In genomic region chr4:8149664-8150063, GRCh38 we compare ENCODE assay signal across 27 cellular contexts.
"Had no signal": no experiment of that assay in that cellular context is flagged by ENCODE, and none has a peak within 500 bp of the region (broad histone marks: within the 10 kb centered on the region; RNA-seq: fewer than 3 reads in every experiment).

No MANE protein-coding gene starts in this region.

- H3K36me3 Mint-ChIP-seq: activated naive CD8-positive, alpha-beta T cell had no signal

- H3K4me3 ChIP-seq: body of pancreas, colonic mucosa, gastroesophageal sphincter, heart right ventricle had no signal

- H3K4me1 ChIP-seq: colonic mucosa, foreskin keratinocyte had no signal

- H3K4me1 Mint-ChIP-seq: activated B cell treated with CpG ODN at 0.5 μM for 24 hours; activated T-helper 17 cell treated with anti-CD3 and anti-CD28 coated beads, Interleukin-2, amount 50 U/mL, for 72 hours had no signal

- H3K27ac Mint-ChIP-seq: activated B cell treated with CpG ODN at 0.5 μM for 24 hours; activated CD8-positive, alpha-beta T cell treated with anti-CD3 and anti-CD28 coated beads for 36 hours; activated naive CD8-positive, alpha-beta T cell; activated T-helper 17 cell treated with anti-CD3 and anti-CD28 coated beads, Interleukin-2, amount 50 U/mL, for 72 hours; T-helper 2 cell treated with Interferon-gamma antibody and Interleukin-4, amounts not matched to agents 5 μg/mL and 100 μg/mL, for 36 hours had no signal

- H3K27ac ChIP-seq: body of pancreas, colonic mucosa, foreskin keratinocyte, gastroesophageal sphincter, heart right ventricle, WERI-Rb-1 had no signal

- H3K36me3 ChIP-seq: colonic mucosa, heart right ventricle, WERI-Rb-1 had no signal

- H3K4me3 Mint-ChIP-seq: activated B cell treated with CpG ODN at 0.5 μM for 24 hours; activated CD8-positive, alpha-beta T cell treated with anti-CD3 and anti-CD28 coated beads for 36 hours; activated naive CD8-positive, alpha-beta T cell; activated T-cell treated with anti-CD3 and anti-CD28 coated beads, Interleukin-2, amount 50 U/mL, for 4 hours; activated T-helper 17 cell treated with anti-CD3 and anti-CD28 coated beads, Interleukin-2, amount 50 U/mL, for 72 hours; T-helper 17 cell; T-helper 2 cell treated with Interferon-gamma antibody and Interleukin-4, amounts not matched to agents 5 μg/mL and 100 μg/mL, for 36 hours had no signal

- H3K9me3 ChIP-seq: body of pancreas, colonic mucosa, gastroesophageal sphincter, heart right ventricle had no signal

- H3K27me3 ChIP-seq: body of pancreas, colonic mucosa, gastroesophageal sphincter had no signal

- H3K9me3 Mint-ChIP-seq: activated B cell treated with CpG ODN at 0.5 μM for 24 hours; activated CD8-positive, alpha-beta T cell treated with anti-CD3 and anti-CD28 coated beads for 36 hours; activated T-cell treated with anti-CD3 and anti-CD28 coated beads, Interleukin-2, amount 50 U/mL, for 4 hours; activated T-helper 17 cell treated with anti-CD3 and anti-CD28 coated beads, Interleukin-2, amount 50 U/mL, for 72 hours; T-helper 2 cell treated with Interferon-gamma antibody and Interleukin-4, amounts not matched to agents 5 μg/mL and 100 μg/mL, for 36 hours had no signal

- DNase-seq: activated B cell treated with CpG ODN at 0.5 μM for 24 hours; activated CD4-positive, alpha-beta T cell treated with anti-CD3 and anti-CD28 coated beads for 48 hours; activated CD4-positive, alpha-beta T cell treated with anti-CD3 and anti-CD28 coated beads, Interleukin-2, amount 50 U/mL, for 1 hour; activated CD4-positive, alpha-beta T cell treated with anti-CD3 and anti-CD28 coated beads, Interleukin-2, amount 50 U/mL, for 48 hours; activated CD8-positive, alpha-beta memory T cell treated with anti-CD3 and anti-CD28 coated beads for 24 hours; activated CD8-positive, alpha-beta T cell treated with anti-CD3 and anti-CD28 coated beads for 36 hours; activated effector memory CD4-positive, alpha-beta T cell treated with Interleukin-2 at 50 U/mL for 16 hours; activated gamma-delta T cell treated with Interleukin-2 at 50 U/mL for 16 hours; activated naive CD4-positive, alpha-beta T cell treated with anti-CD3 and anti-CD28 coated beads, Interleukin-2, amount 50 U/mL, for 16 hours; activated naive CD4-positive, alpha-beta T cell treated with Interleukin-2 at 50 U/mL for 16 hours; activated T-cell treated with anti-CD3 and anti-CD28 coated beads, Interleukin-2, amount 50 U/mL, for 4 hours; body of pancreas; cerebellar nuclear complex; colonic mucosa; effector CD8-positive, alpha-beta T cell; foreskin keratinocyte; T-helper 1 cell; T-helper 17 cell; T1000; WERI-Rb-1 had no signal

- ATAC-seq: activated CD4-positive, CD25-positive, alpha-beta regulatory T cell treated with anti-CD3 and anti-CD28 coated beads, Interleukin-2, amount 50 U/mL, for 24 hours; activated CD8-positive, alpha-beta T cell treated with anti-CD3 and anti-CD28 coated beads for 36 hours; activated T-cell treated with anti-CD3 and anti-CD28 coated beads, Interleukin-2, amount 50 U/mL, for 4 hours; activated T-helper 17 cell treated with anti-CD3 and anti-CD28 coated beads, Interleukin-2, amount 50 U/mL, for 72 hours; body of pancreas; esophagus mucosa; foreskin keratinocyte; gastroesophageal sphincter; heart right ventricle; T-helper 17 cell had no signal

- H3K27me3 Mint-ChIP-seq: activated naive CD8-positive, alpha-beta T cell; activated T-helper 17 cell treated with anti-CD3 and anti-CD28 coated beads, Interleukin-2, amount 50 U/mL, for 72 hours had no signal
